ENCODE assay signal across 11 cellular contexts in genomic region chr6:84762220-84762940, GRCh38. TPM values are rescaled to one million over a fixed set of nuclear protein-coding genes. Genes with fewer than 3 reads are reported as not detected.
DNase-seq lines count a peak whose midpoint lies in the region; TF ChIP-seq lines count a peak whose summit lies in the region.
"Had no signal": no experiment of that assay in that cellular context is flagged by ENCODE, and none has a peak within 500 bp of the region (broad histone marks: within the 10 kb centered on the region; RNA-seq: fewer than 3 reads in every experiment).

No MANE protein-coding gene starts in this region.

- CTCF ChIA-PET in GM10248 (lab: Yijun Ruan, JAX): interaction anchor here (1.5 kb wide), 1 partner anchor 15 kb away, joined by 5 read pairs; no protein-coding TSS in a partner anchor

- peak overlapping the region; percentile 86 for H3K4me3 ChIP-seq in SJSA1
- peak overlapping the region; percentile 3 for H3K4me3 ChIP-seq in retinal pigment epithelial cell (ENCODE audit: low read length)
- H3K4me3 ChIP-seq: body of pancreas had no signal

- H3K36me3 ChIP-seq in ES-I3 (ENCODE audit: insufficient read depth, low read length) (no peaks in the 10 kb centered on the region), SJSA1 (peaks cover 35% of the 10 kb centered on the region)

- H3K4me1 ChIP-seq in ES-I3 (ENCODE audit: insufficient read depth, low read length): no peaks in the 10 kb centered on the region
- H3K4me1 ChIP-seq in SJSA1 (replicated peaks): peaks cover 13% of the 10 kb centered on the region
- H3K4me1 ChIP-seq: parathyroid adenoma had no signal

- peaks cover 9% of the 10 kb centered on the region for H3K9me3 Mint-ChIP-seq in glutamatergic neuron (ENCODE audit: unreplicated experiment)

- H3K9me3 ChIP-seq in ES-I3 (ENCODE audit: control insufficient read depth, insufficient read depth, low read length) (0 out of 2 replicates have a peak, but pooled peaks cover 3% of the 10 kb centered on the region), SJSA1 (replicated peaks) (no peaks in the 10 kb centered on the region)
- H3K9me3 ChIP-seq: body of pancreas had no signal

- H3K27me3 Mint-ChIP-seq in glutamatergic neuron (ENCODE audit: unreplicated experiment): peaks cover 14% of the 10 kb centered on the region

- H3K27me3 ChIP-seq in SJSA1 (replicated peaks): no peaks in the 10 kb centered on the region

- peak; percentile 63 to 73 for DNase-seq in SJSA1 (ENCODE audit: low read depth in 1 of 2, low spot score in 2 of 2)
- peak; percentile 50 for DNase-seq in glutamatergic neuron
- DNase-seq in retinal pigment epithelial cell (ENCODE audit: low read depth): no peak
- DNase-seq in GM10248 (ENCODE audit: extremely low spot score): no peak
- no peak for DNase-seq in activated CD4-positive, alpha-beta T cell treated with anti-CD3 and anti-CD28 coated beads, Interleukin-2, amount 50 U/mL, for 48 hours
- no peak for DNase-seq in UCSD-AML1 (lab: John Stamatoyannopoulos, UW; ENCODE audit: unreplicated experiment)
- DNase-seq in putamen (ENCODE audit: low spot score): no peak
- DNase-seq: T-helper 2 cell had no signal

- peak overlapping the region; percentile 80 for H3K27ac ChIP-seq in SJSA1
- H3K27ac ChIP-seq: parathyroid adenoma had no signal

- H3K9ac ChIP-seq in ES-I3 (ENCODE audit: low read depth, low read length): peak overlapping the region; percentile 67
- H3K9ac ChIP-seq: parathyroid adenoma had no signal

- H3K27ac Mint-ChIP-seq in glutamatergic neuron (ENCODE audit: unreplicated experiment): no peak overlapping the region

- no peaks in the 10 kb centered on the region for H3K36me3 Mint-ChIP-seq in glutamatergic neuron (ENCODE audit: unreplicated experiment)

- TF ChIP-seq CTCF in glutamatergic neuron (IDR thresholded peaks at IDR 0.05; ENCODE audit: partially characterized antibody, unreplicated experiment) (no peak), retinal pigment epithelial cell (conservative IDR thresholded peaks at IDR 0.05; ENCODE audit: low read depth, low read length) (peak; percentile 36), GM10248 (IDR thresholded peaks at IDR 0.05; ENCODE audit: control extremely low read depth, extremely low read depth, low read depth, missing control alignments) (no peak)

- H3K4me3 Mint-ChIP-seq in glutamatergic neuron (ENCODE audit: unreplicated experiment): peak overlapping the region; percentile 57

- POLR2A ChIA-PET in GM10248 (lab: Yijun Ruan, JAX): no interaction called here

- H3K4me1 Mint-ChIP-seq in glutamatergic neuron (ENCODE audit: low read depth, unreplicated experiment): peaks cover 6% of the 10 kb centered on the region

RNA-seq across cellular contexts. Expression of gene TBX18, which starts 2.0 kb away (rescaled TPM):
- total RNA-seq in SJSA1 (2014; rRNA removed; shearing (Covaris generic)): 17.5 and 35.1 TPM in 2 replicates
- total RNA-seq in glutamatergic neuron (ENCODE audit: unreplicated experiment): 5.1 TPM

Comparison
In these comparisons a context has a peak if more than half of its experiments do, and no peak if none do; other contexts are left out.
1. DNase-seq: peak in SJSA1 (2 of 2) and glutamatergic neuron (single experiment); none in retinal pigment epithelial cell (single experiment), GM10248 (single experiment), activated CD4-positive, alpha-beta T cell treated with anti-CD3 and anti-CD28 coated beads, Interleukin-2, amount 50 U/mL, for 48 hours (0 of 2), UCSD-AML1 (single experiment) and putamen (single experiment).